ENCODE assay signal across 8 cellular contexts in the genomic region with DNA sequence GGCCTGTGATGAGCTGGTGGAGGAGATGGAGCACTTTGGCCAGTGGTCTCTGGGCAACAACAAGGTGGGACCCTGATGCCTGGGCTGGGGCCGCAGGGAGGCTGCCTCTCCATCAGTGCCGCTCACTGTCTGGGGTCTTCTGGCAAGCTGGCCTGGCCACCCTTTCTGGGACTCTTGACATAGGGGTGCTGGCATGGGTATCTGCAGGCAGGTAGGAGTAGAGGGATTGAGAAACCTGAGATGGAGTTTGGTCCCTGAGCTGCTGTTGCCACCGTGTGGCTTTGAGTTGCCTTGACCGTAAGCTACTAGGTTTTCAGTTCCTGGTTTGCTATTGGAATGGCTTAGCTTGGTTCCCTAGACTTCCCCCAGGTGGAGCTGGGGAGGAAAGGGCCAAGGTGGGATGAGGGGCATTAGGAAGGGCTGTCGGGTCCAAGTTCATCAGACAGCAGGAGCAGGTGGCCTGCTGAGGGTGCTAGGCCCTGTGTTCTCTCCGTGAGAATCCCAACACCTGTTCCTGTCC. TPM values are rescaled to one million over a fixed set of nuclear protein-coding genes. Genes with fewer than 3 reads are reported as not detected.
A peak's percentile ranks its signal among the peaks of the same experiment; 100 is the strongest.
DNase-seq lines count a peak whose midpoint lies in the region; ATAC-seq, FAIRE-seq and TF ChIP-seq lines count a peak whose summit lies in the region.

No MANE protein-coding gene starts in this region.

- no peaks in the 10 kb centered on the region for H3K4me1 ChIP-seq in liver (ENCODE audit: control insufficient read depth in 4 of 4, insufficient read depth in 4 of 4, low read length in 3 of 4)

- 36% methylated on average over 6 of the region's 6 CpGs for WGBS in liver

- peak; percentile 88 for DNase-seq in COLO668 (lab: John Stamatoyannopoulos, UW; ENCODE audit: unreplicated experiment)
- DNase-seq in HFF-Myc (ENCODE audit: extremely low read depth, low read depth) = no peak
- peak; percentile 25 for DNase-seq in NCI-H748 treated with DMSO at 0.1 percent for 48 hours (lab: John Stamatoyannopoulos, UW)
- peak; percentile 77 for DNase-seq in bronchial epithelial cell (ENCODE audit: low read depth)
- DNase-seq in dedifferentiated amniotic fluid mesenchymal stem cell (ENCODE audit: extremely low spot score) = no peak

- H3K4me3 ChIP-seq in HFF-Myc (replicated peaks; ENCODE audit: low read depth, low read length) (no peak overlapping the region), bronchial epithelial cell (ENCODE audit: low read depth, low read length) (no peak overlapping the region), liver (ENCODE audit: low read depth in 1 of 3, low read length in 3 of 3) (no peak overlapping the region)

- H3K9me3 ChIP-seq in liver (ENCODE audit: control insufficient read depth in 4 of 4, low read length in 3 of 4) = no peaks in the 10 kb centered on the region

- peaks cover 17% of the 10 kb centered on the region for H3K36me3 ChIP-seq in bronchial epithelial cell (ENCODE audit: control insufficient read depth, insufficient read depth, low read length)
- H3K36me3 ChIP-seq in liver (ENCODE audit: control insufficient read depth in 4 of 4, insufficient read depth in 3 of 4, low read depth in 1 of 4, low read length in 3 of 4) = peaks cover 8 to 40% (median 24%) of the 10 kb centered on the region in 4 donors

- TF ChIP-seq CTCF in HFF-Myc (IDR thresholded peaks at IDR 0.05; ENCODE audit: low read depth, low read length, missing control alignments) = peak; percentile 45
- peak; percentile 91 for TF ChIP-seq CTCF in bronchial epithelial cell (IDR thresholded peaks at IDR 0.05; ENCODE audit: insufficient read depth, low read length, severe bottlenecking)
- peak; percentile 76 for TF ChIP-seq CTCF in liver (IDR thresholded peaks at IDR 0.05; ENCODE audit: low read depth, low read length, missing input control)

- peak; percentile 95 to 98 for TF ChIP-seq RAD21 in liver (IDR thresholded peaks at IDR 0.05)

- no peak overlapping the region for H3K9ac ChIP-seq in liver (ENCODE audit: low read depth in 1 of 2, low read length in 2 of 2)

- H3K27ac ChIP-seq in liver (ENCODE audit: low read depth in 1 of 2, low read length in 2 of 2) = no peak overlapping the region

- no peak for FAIRE-seq in bronchial epithelial cell (lab: Jason Lieb, UNC)

- ATAC-seq in GM18498 (IDR thresholded peaks at IDR 0.05; ENCODE audit: unreplicated experiment) (no peak), GM18861 (IDR thresholded peaks at IDR 0.05; ENCODE audit: unreplicated experiment) (no peak)

- H3K27me3 ChIP-seq in bronchial epithelial cell (ENCODE audit: control insufficient read depth, insufficient read depth, low read length) (no peaks in the 10 kb centered on the region), liver (ENCODE audit: control insufficient read depth in 4 of 4, insufficient read depth in 4 of 4, low read length in 3 of 4) (no peaks in the 10 kb centered on the region)

TF ChIP-seq in liver, 16 proteins besides CTCF, POLR2A, EP300 and RAD21:
- TF ChIP-seq TAF1 (conservative IDR thresholded peaks at IDR 0.05) (no peak), EGR1 (IDR thresholded peaks at IDR 0.05; ENCODE audit: low read depth in 2 of 2) (no peak), RXRA (IDR thresholded peaks at IDR 0.05) (peak in 1 of 2 donors; percentile 56), SP1 (IDR thresholded peaks at IDR 0.05) (peak; percentile 16), HNF4A (conservative IDR thresholded peaks at IDR 0.05) (peak; percentile 45 to 69), HNF4G (IDR thresholded peaks at IDR 0.05) (peak; percentile 55), YY1 (IDR thresholded peaks at IDR 0.05) (no peak)
- TF ChIP-seq, protein P1, sequence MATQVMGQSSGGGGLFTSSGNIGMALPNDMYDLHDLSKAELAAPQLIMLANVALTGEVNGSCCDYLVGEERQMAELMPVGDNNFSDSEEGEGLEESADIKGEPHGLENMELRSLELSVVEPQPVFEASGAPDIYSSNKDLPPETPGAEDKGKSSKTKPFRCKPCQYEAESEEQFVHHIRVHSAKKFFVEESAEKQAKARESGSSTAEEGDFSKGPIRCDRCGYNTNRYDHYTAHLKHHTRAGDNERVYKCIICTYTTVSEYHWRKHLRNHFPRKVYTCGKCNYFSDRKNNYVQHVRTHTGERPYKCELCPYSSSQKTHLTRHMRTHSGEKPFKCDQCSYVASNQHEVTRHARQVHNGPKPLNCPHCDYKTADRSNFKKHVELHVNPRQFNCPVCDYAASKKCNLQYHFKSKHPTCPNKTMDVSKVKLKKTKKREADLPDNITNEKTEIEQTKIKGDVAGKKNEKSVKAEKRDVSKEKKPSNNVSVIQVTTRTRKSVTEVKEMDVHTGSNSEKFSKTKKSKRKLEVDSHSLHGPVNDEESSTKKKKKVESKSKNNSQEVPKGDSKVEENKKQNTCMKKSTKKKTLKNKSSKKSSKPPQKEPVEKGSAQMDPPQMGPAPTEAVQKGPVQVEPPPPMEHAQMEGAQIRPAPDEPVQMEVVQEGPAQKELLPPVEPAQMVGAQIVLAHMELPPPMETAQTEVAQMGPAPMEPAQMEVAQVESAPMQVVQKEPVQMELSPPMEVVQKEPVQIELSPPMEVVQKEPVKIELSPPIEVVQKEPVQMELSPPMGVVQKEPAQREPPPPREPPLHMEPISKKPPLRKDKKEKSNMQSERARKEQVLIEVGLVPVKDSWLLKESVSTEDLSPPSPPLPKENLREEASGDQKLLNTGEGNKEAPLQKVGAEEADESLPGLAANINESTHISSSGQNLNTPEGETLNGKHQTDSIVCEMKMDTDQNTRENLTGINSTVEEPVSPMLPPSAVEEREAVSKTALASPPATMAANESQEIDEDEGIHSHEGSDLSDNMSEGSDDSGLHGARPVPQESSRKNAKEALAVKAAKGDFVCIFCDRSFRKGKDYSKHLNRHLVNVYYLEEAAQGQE (IDR thresholded peaks at IDR 0.05) = no peak
TF ChIP-seq in liver: peak in this region for 4.

RNA-seq across cellular contexts. Expression of a gene that starts 13.2 kb away (rescaled TPM):
- total RNA-seq in bronchial epithelial cell = 75.3 and 83.0 TPM in 2 replicates
- total RNA-seq in liver = 10 to 100 TPM; 36.0 to 87.8 TPM
- 10 to 100 TPM; 17.2 to 50.4 TPM for polyA plus RNA-seq in liver

RNA-seq across cellular contexts. Expression of a gene that starts 32.6 kb away (rescaled TPM):
- total RNA-seq in bronchial epithelial cell (54.8 and 65.3 TPM in 2 replicates), liver (10 to 100 TPM; 54.9 to 82.9 TPM)
- polyA plus RNA-seq in liver = 10 to 100 TPM; 48.0 to 73.0 TPM

RNA-seq across cellular contexts. Expression of a gene that starts 40.9 kb away (rescaled TPM):
- total RNA-seq in bronchial epithelial cell (32.9 and 45.6 TPM in 2 replicates), liver (10 to 100 TPM; 26.3 to 77.5 TPM)
- 10 to 100 TPM; 16.8 to 39.6 TPM for polyA plus RNA-seq in liver

RNA-seq across cellular contexts. Expression of a gene that starts 52.2 kb away (rescaled TPM):
- total RNA-seq in bronchial epithelial cell (20.7 and 33.2 TPM in 2 replicates), liver (10 to 100 TPM; 16.4 to 20.6 TPM)
- 10 to 100 TPM; 11.1 to 19.2 TPM for polyA plus RNA-seq in liver

Comparison
In these comparisons a context has a peak if more than half of its experiments do, and no peak if none do; other contexts are left out.
1. DNase-seq: peak in COLO668 (single experiment), NCI-H748 treated with DMSO at 0.1 percent for 48 hours (single experiment) and bronchial epithelial cell (single experiment); none in HFF-Myc (single experiment) and dedifferentiated amniotic fluid mesenchymal stem cell (single experiment).
2. Peak in every context shown above with its lines, with median percentiles within 50 percentile points of each other: CTCF ChIP-seq.